Comparison of ENCODE assay signal across 13 cellular contexts in genomic region chr5:172444626-172445365, GRCh38. TPM values are rescaled to one million over a fixed set of nuclear protein-coding genes. Genes with fewer than 3 reads are reported as not detected.
DNase-seq lines count a peak whose midpoint lies in the region; ATAC-seq and TF ChIP-seq lines count a peak whose summit lies in the region.
"Had no signal": no experiment of that assay in that cellular context is flagged by ENCODE, and none has a peak within 500 bp of the region (broad histone marks: within the 10 kb centered on the region; RNA-seq: fewer than 3 reads in every experiment).

No MANE protein-coding gene starts in this region.

- ATAC-seq in PC-3 = no peak; the same call in 1 of the 2 replicates
- ATAC-seq in GM18502 (IDR thresholded peaks at IDR 0.05; ENCODE audit: poor library complexity, unreplicated experiment) = no peak
- ATAC-seq: left colon had no signal

- H3K9ac ChIP-seq in muscle layer of colon (ENCODE audit: low read length) (no peak overlapping the region), PC-3 (ENCODE audit: low read length) (no peak overlapping the region)

- DNase-seq in MG63 (peak; percentile 32), endothelial cell (ENCODE audit: low spot score) (no peak), suprapubic skin (ENCODE audit: low spot score in 2 of 2) (peak; percentile 65 to 67), PC-3 (no peak), NCI-H1105 treated with DMSO at 0.1 percent for 48 hours (lab: John Stamatoyannopoulos, UW) (no peak)
- no peak for DNase-seq in activated naive CD4-positive, alpha-beta T cell treated with anti-CD3 and anti-CD28 coated beads, Interleukin-2, amount 50 U/mL, for 16 hours
- DNase-seq: activated CD8-positive, alpha-beta memory T cell treated with anti-CD3 and anti-CD28 coated beads for 24 hours; activated gamma-delta T cell; left colon had no signal

- H3K9me3 Mint-ChIP-seq in endothelial cell (ENCODE audit: unreplicated experiment) = no peaks in the 10 kb centered on the region
- H3K9me3 Mint-ChIP-seq: central memory CD8-positive, alpha-beta T cell had no signal

- no peak overlapping the region for H3K4me2 ChIP-seq in PC-3 (ENCODE audit: low read length)

- H2AFZ ChIP-seq in PC-3 (ENCODE audit: low read length) = no peak overlapping the region

- H3K9me3 ChIP-seq in MG63 (no peaks in the 10 kb centered on the region), muscle layer of colon (ENCODE audit: low read length) (no peaks in the 10 kb centered on the region), suprapubic skin (no peaks in the 10 kb centered on the region), PC-3 (ENCODE audit: low read length) (no peaks in the 10 kb centered on the region)
- H3K9me3 ChIP-seq: SJCRH30 had no signal

- TF ChIP-seq POLR2A in suprapubic skin (IDR thresholded peaks at IDR 0.05) = no peak

- TF ChIP-seq CTCF in endothelial cell (IDR thresholded peaks at IDR 0.05; ENCODE audit: unreplicated experiment) = no peak
- TF ChIP-seq CTCF in suprapubic skin (IDR thresholded peaks at IDR 0.05) = no peak
- TF ChIP-seq CTCF in PC-3 (conservative IDR thresholded peaks at IDR 0.05; ENCODE audit: low read depth, low read length) = no peak

- no TSS peak for BruUV-seq in PC-3 (replicated peaks; lab: Mats Ljungman, UMichigan)

- POLR2A ChIA-PET in PC-3 (lab: Charles Lee; ENCODE audit: unreplicated experiment) = interaction anchor here (0.5 kb wide), 1 partner anchor 320 kb away, joined by 5 read pairs; no protein-coding TSS in a partner anchor

- H3K27me3 Mint-ChIP-seq in endothelial cell (ENCODE audit: unreplicated experiment) = peaks cover 8% of the 10 kb centered on the region

- peaks cover 71% of the 10 kb centered on the region for H3K4me1 ChIP-seq in muscle layer of colon (ENCODE audit: insufficient read depth, low read length)
- peaks cover 76% of the 10 kb centered on the region for H3K4me1 ChIP-seq in suprapubic skin
- peaks cover 14% of the 10 kb centered on the region for H3K4me1 ChIP-seq in PC-3 (ENCODE audit: insufficient read depth, low read length)

- H3K4me3 ChIP-seq in MG63 = no peak overlapping the region
- no peak overlapping the region for H3K4me3 ChIP-seq in muscle layer of colon (ENCODE audit: low read depth in 1 of 2, low read length in 2 of 2)
- H3K4me3 ChIP-seq in suprapubic skin = no peak overlapping the region
- no peak overlapping the region for H3K4me3 ChIP-seq in PC-3 (ENCODE audit: low read length)
- H3K4me3 ChIP-seq: SJCRH30 had no signal

- peak overlapping the region; percentile 78 for H3K27ac ChIP-seq in muscle layer of colon (ENCODE audit: low read depth, low read length)
- peak overlapping the region; percentile 78 for H3K27ac ChIP-seq in suprapubic skin
- H3K27ac ChIP-seq in PC-3 (ENCODE audit: low read length) = no peak overlapping the region
- H3K27ac ChIP-seq: SJCRH30 had no signal

- intact Hi-C loops in PC-3 (cut with micrococcal nuclease) = no loop called here

- H3K4me1 Mint-ChIP-seq in endothelial cell (ENCODE audit: unreplicated experiment) = peaks cover 14% of the 10 kb centered on the region

- H3K27me3 ChIP-seq in MG63 = no peaks in the 10 kb centered on the region
- no peaks in the 10 kb centered on the region for H3K27me3 ChIP-seq in muscle layer of colon (ENCODE audit: control insufficient read depth in 1 of 2, insufficient read depth in 2 of 2, low read length in 2 of 2)
- no peaks in the 10 kb centered on the region for H3K27me3 ChIP-seq in suprapubic skin
- no peaks in the 10 kb centered on the region for H3K27me3 ChIP-seq in PC-3 (ENCODE audit: low read length)
- H3K27me3 ChIP-seq: SJCRH30 had no signal

- H3F3A ChIP-seq in PC-3 (ENCODE audit: low read length, unreplicated experiment) = no peaks in the 10 kb centered on the region

- 70% methylated on average over 8 of the region's 8 CpGs for WGBS in suprapubic skin

- no peaks in the 10 kb centered on the region for H3K79me2 ChIP-seq in PC-3 (ENCODE audit: low read length)

- H3K36me3 Mint-ChIP-seq in endothelial cell (ENCODE audit: low read depth, unreplicated experiment) = no peaks in the 10 kb centered on the region

- no peak for TF ChIP-seq EP300 in suprapubic skin (IDR thresholded peaks at IDR 0.05)

- CTCF ChIA-PET in PC-3 (lab: Charles Lee) = no interaction called here

- no peak overlapping the region for H3K4me3 Mint-ChIP-seq in endothelial cell (ENCODE audit: unreplicated experiment)
- H3K4me3 Mint-ChIP-seq: central memory CD8-positive, alpha-beta T cell had no signal

- H3K27ac Mint-ChIP-seq in endothelial cell (ENCODE audit: unreplicated experiment) = peak overlapping the region; percentile 1

- peaks cover 3% of the 10 kb centered on the region; the same call in 1 of the 2 replicates for H3K36me3 ChIP-seq in MG63
- no peaks in the 10 kb centered on the region for H3K36me3 ChIP-seq in muscle layer of colon (ENCODE audit: insufficient read depth, low read length)
- no peaks in the 10 kb centered on the region for H3K36me3 ChIP-seq in suprapubic skin
- no peaks in the 10 kb centered on the region for H3K36me3 ChIP-seq in PC-3 (ENCODE audit: low read depth, low read length)
- H3K36me3 ChIP-seq: SJCRH30 had no signal

- peaks cover 7% of the 10 kb centered on the region; the same call in 1 of the 2 replicates for H4K20me1 ChIP-seq in PC-3 (ENCODE audit: low read length)

- H3K9me2 ChIP-seq in PC-3 (replicated peaks; ENCODE audit: low read length) = no peaks in the 10 kb centered on the region

RNA-seq across cellular contexts. Expression of gene SH3PXD2B, which starts 9.5 kb away (rescaled TPM):
- 4.4 and 15.2 TPM in 2 replicates for total RNA-seq in MG63 (2014; rRNA removed; shearing (Covaris generic); ENCODE audit: low replicate concordance)
- total RNA-seq in endothelial cell (ENCODE audit: unreplicated experiment) = 74.1 TPM
- 10 to 100 TPM; 29.1 to 42.1 (median 31.3) TPM for total RNA-seq in suprapubic skin
- 8.9 and 9.8 TPM in 2 replicates for total RNA-seq in PC-3 (2014; rRNA removed)

Comparison
In these comparisons a context has a peak if more than half of its experiments do, and no peak if none do; other contexts are left out.
1. DNase-seq: peak in MG63 (single experiment) and suprapubic skin (2 of 2); none in endothelial cell (single experiment), PC-3 (single experiment), NCI-H1105 treated with DMSO at 0.1 percent for 48 hours (single experiment) and activated naive CD4-positive, alpha-beta T cell treated with anti-CD3 and anti-CD28 coated beads, Interleukin-2, amount 50 U/mL, for 16 hours (single experiment).